25 cellular contexts compared by ENCODE assay signal in genomic region chr3:190074817-190075216, GRCh38. TPM values are rescaled to one million over a fixed set of nuclear protein-coding genes. Genes with fewer than 3 reads are reported as not detected.
DNase-seq lines count a peak whose midpoint lies in the region; ATAC-seq and TF ChIP-seq lines count a peak whose summit lies in the region.
"Had no signal": no experiment of that assay in that cellular context is flagged by ENCODE, and none has a peak within 500 bp of the region (broad histone marks: within the 10 kb centered on the region; RNA-seq: fewer than 3 reads in every experiment).

No MANE protein-coding gene starts in this region.

- H3K27me3 Mint-ChIP-seq in mesothelial cell of epicardium (ENCODE audit: low read depth) (no peaks in the 10 kb centered on the region), Caco-2 (ENCODE audit: insufficient read depth, unreplicated experiment) (no peaks in the 10 kb centered on the region)
- no peaks in the 10 kb centered on the region for H3K27me3 Mint-ChIP-seq in stimulated activated naive B cell treated with anti-CD40 and anti-IgM and Interleukin-4, amounts not matched to agents 10 μg/mL and 1 μg/mL and 100 μg/mL, for 72 hours

- H3K4me1 ChIP-seq in RWPE2 (ENCODE audit: insufficient read depth, poor library complexity, severe bottlenecking) (peaks cover 29% of the 10 kb centered on the region), Caco-2 (peaks cover 11% of the 10 kb centered on the region)

- TF ChIP-seq CTCF in GM06990 (IDR thresholded peaks at IDR 0.05; ENCODE audit: insufficient read depth, low read length, poor library complexity, severe bottlenecking) (no peak), GM20000 (IDR thresholded peaks at IDR 0.05; ENCODE audit: extremely low read depth, missing control alignments) (no peak), RWPE2 (IDR thresholded peaks at IDR 0.05; ENCODE audit: poor library complexity, severe bottlenecking) (no peak), mesothelial cell of epicardium (IDR thresholded peaks at IDR 0.05; ENCODE audit: unreplicated experiment) (no peak), Caco-2 (IDR thresholded peaks at IDR 0.05; ENCODE audit: insufficient read depth in 1 of 2, low read depth in 1 of 2, low read length in 1 of 2, severe bottlenecking in 1 of 2, unreplicated experiment in 1 of 2) (no peak)

- CTCF ChIA-PET in Caco-2 (lab: Charles Lee), result no interaction called here

- H3K4me3 Mint-ChIP-seq in mesothelial cell of epicardium (no peak overlapping the region), Caco-2 (ENCODE audit: unreplicated experiment) (no peak overlapping the region)
- no peak overlapping the region for H3K4me3 Mint-ChIP-seq in stimulated activated naive B cell treated with anti-CD40 and anti-IgM and Interleukin-4, amounts not matched to agents 10 μg/mL and 1 μg/mL and 100 μg/mL, for 72 hours

- H3K4me3 ChIP-seq in GM06990 (replicated peaks; ENCODE audit: low read depth, low read length), result no peak overlapping the region
- no peak overlapping the region for H3K4me3 ChIP-seq in RWPE2 (ENCODE audit: severe bottlenecking)
- no peak overlapping the region for H3K4me3 ChIP-seq in Caco-2 (ENCODE audit: low read depth, low read length)
- H3K4me3 ChIP-seq: K562, PC-9 had no signal

- no peaks in the 10 kb centered on the region for H3K9me3 Mint-ChIP-seq in mesothelial cell of epicardium
- H3K9me3 Mint-ChIP-seq in stimulated activated naive B cell treated with anti-CD40 and anti-IgM and Interleukin-4, amounts not matched to agents 10 μg/mL and 1 μg/mL and 100 μg/mL, for 72 hours, result peaks cover 0 to 3% of the 10 kb centered on the region in 2 donors
- no peaks in the 10 kb centered on the region for H3K9me3 Mint-ChIP-seq in Caco-2 (ENCODE audit: unreplicated experiment)

- H3K36me3 ChIP-seq in GM06990 (ENCODE audit: control insufficient read depth, insufficient read depth, low read length), result no peaks in the 10 kb centered on the region
- H3K36me3 ChIP-seq in RWPE2 (ENCODE audit: low read depth), result no peaks in the 10 kb centered on the region
- no peaks in the 10 kb centered on the region for H3K36me3 ChIP-seq in Caco-2 (ENCODE audit: control insufficient read depth, insufficient read depth, low read length)

- H3K27me3 ChIP-seq in GM06990 (replicated peaks; ENCODE audit: control insufficient read depth, insufficient read depth, low read length) (no peaks in the 10 kb centered on the region), RWPE2 (ENCODE audit: insufficient read depth, poor library complexity, severe bottlenecking) (no peaks in the 10 kb centered on the region), Caco-2 (replicated peaks; ENCODE audit: control insufficient read depth, insufficient read depth, low read length) (no peaks in the 10 kb centered on the region)

- H3K36me3 Mint-ChIP-seq in mesothelial cell of epicardium, result no peaks in the 10 kb centered on the region
- H3K36me3 Mint-ChIP-seq in stimulated activated naive B cell treated with anti-CD40 and anti-IgM and Interleukin-4, amounts not matched to agents 10 μg/mL and 1 μg/mL and 100 μg/mL, for 72 hours, result no peaks in the 10 kb centered on the region
- H3K36me3 Mint-ChIP-seq in Caco-2 (ENCODE audit: insufficient read depth, unreplicated experiment), result no peaks in the 10 kb centered on the region

- ATAC-seq in RWPE2 (ENCODE audit: low read depth), result no peak
- ATAC-seq in stimulated activated naive B cell treated with anti-CD40 and anti-IgM and Interleukin-4, amounts not matched to agents 10 μg/mL and 1 μg/mL and 100 μg/mL, for 72 hours (replicated peaks), result no peak
- ATAC-seq: K562 had no signal

- POLR2A ChIA-PET in Caco-2 (lab: Charles Lee), result no interaction called here

- no TSS peak for BruUV-seq in Caco-2 (replicated peaks; lab: Mats Ljungman, UMichigan)

- DNase-seq in GM06990 (ENCODE audit: extremely low read depth, insufficient read length) (peak; percentile 39), GM20000 (ENCODE audit: low spot score) (peak; percentile 12), RWPE2 (ENCODE audit: low spot score) (no peak), mesothelial cell of epicardium (ENCODE audit: low spot score in 2 of 2, unreplicated experiment in 2 of 2) (no peak), middle frontal gyrus (ENCODE audit: extremely low spot score, low spot score) (no peak), Caco-2 (no peak), AG08395 (ENCODE audit: low spot score) (no peak)
- no peak for DNase-seq in stimulated activated naive B cell treated with anti-CD40 and anti-IgM and Interleukin-4, amounts not matched to agents 10 μg/mL and 1 μg/mL and 100 μg/mL, for 72 hours
- DNase-seq: 8988T, DMS53, EL, GF-D8, MM.1S, NCI-H1048, NCI-H1436, NCI-H187 treated with DMSO at 0.1 percent for 48 hours, NCI-H2107, NCI-H446 treated with DMSO at 0.1 percent for 48 hours, NCI-H526 treated with DMSO at 0.1 percent for 48 hours, PC-9, RPMI8226, SIG-M5, SK-N-SH had no signal

- peaks cover 45% of the 10 kb centered on the region for H3K4me1 Mint-ChIP-seq in mesothelial cell of epicardium
- H3K4me1 Mint-ChIP-seq in stimulated activated naive B cell treated with anti-CD40 and anti-IgM and Interleukin-4, amounts not matched to agents 10 μg/mL and 1 μg/mL and 100 μg/mL, for 72 hours, result no peaks in the 10 kb centered on the region
- H3K4me1 Mint-ChIP-seq in Caco-2 (ENCODE audit: low read depth, unreplicated experiment), result peaks cover 10% of the 10 kb centered on the region

- H3K9me3 ChIP-seq in RWPE2 (ENCODE audit: severe bottlenecking), result no peaks in the 10 kb centered on the region
- H3K9me3 ChIP-seq in Caco-2, result no peaks in the 10 kb centered on the region
- H3K9me3 ChIP-seq: SK-N-SH had no signal

- intact Hi-C loops in Caco-2 (cut with micrococcal nuclease; ENCODE audit: unreplicated experiment), result loop anchor here (5.0 kb wide), 1 partner anchor 42 kb away; no protein-coding TSS in a partner anchor

- peak overlapping the region; percentile 18 for H3K27ac Mint-ChIP-seq in mesothelial cell of epicardium
- no peak overlapping the region for H3K27ac Mint-ChIP-seq in stimulated activated naive B cell treated with anti-CD40 and anti-IgM and Interleukin-4, amounts not matched to agents 10 μg/mL and 1 μg/mL and 100 μg/mL, for 72 hours
- H3K27ac Mint-ChIP-seq in Caco-2 (ENCODE audit: unreplicated experiment), result no peak overlapping the region

- peak overlapping the region; percentile 97 for H3K27ac ChIP-seq in RWPE2 (ENCODE audit: poor library complexity, severe bottlenecking)
- H3K27ac ChIP-seq: C4-2B, PC-9 had no signal

RNA-seq across cellular contexts. Expression of gene P3H2, which starts 45.9 kb away (rescaled TPM):
- total RNA-seq in mesothelial cell of epicardium (14.8 to 17.2 TPM (median 15.8 TPM) in 3 replicates), Caco-2 (2022) (37.9 and 55.8 TPM in 2 replicates)

Comparison
In these comparisons a context has a peak if more than half of its experiments do, and no peak if none do; other contexts are left out.
1. DNase-seq: peak in GM06990 (single experiment) and GM20000 (single experiment); none in RWPE2 (single experiment), mesothelial cell of epicardium (0 of 2), stimulated activated naive B cell treated with anti-CD40 and anti-IgM and Interleukin-4, amounts not matched to agents 10 μg/mL and 1 μg/mL and 100 μg/mL, for 72 hours (single experiment), middle frontal gyrus (single experiment), Caco-2 (0 of 2) and AG08395 (single experiment).